Comparison of ENCODE assay signal across 23 cellular contexts in the genomic region with DNA sequence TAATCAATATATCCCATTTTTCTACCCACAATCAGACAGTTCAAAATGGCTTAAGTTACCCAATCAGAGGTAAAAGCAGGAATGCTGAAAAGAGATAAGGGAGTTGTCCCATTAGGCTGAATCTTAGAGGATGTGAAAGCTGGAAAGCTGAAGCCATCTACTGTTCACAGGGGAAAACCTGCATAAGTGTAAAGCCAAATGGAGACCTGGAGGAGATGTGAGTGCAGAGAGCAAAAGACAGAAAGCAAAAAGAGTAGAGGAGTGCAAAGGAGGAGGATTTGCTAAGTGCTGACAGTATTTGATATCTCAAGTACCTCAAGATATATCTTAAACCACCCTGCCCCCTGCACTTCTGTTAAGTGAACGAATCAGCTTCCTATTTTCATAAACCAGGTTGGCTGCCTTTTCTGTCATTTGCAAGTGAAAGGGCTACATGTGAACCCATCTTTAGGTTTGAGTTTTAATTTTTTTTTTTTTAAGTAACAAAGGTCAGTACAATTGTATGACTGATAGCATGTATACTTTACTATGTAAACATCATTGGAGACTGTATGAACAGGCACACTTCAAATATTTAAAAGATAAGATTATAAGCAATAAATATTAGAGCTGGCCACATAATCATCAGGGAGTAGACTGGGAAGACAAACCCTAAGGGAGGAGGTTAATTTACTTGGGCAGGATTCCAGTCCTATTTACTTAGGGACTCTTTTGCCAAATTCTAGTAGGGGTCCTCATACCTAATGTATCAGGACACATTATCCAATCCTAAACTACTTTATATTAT.
"Had no signal": no experiment of that assay in that cellular context is flagged by ENCODE, and none has a peak within 500 bp of the region (broad histone marks: within the 10 kb centered on the region; RNA-seq: fewer than 3 reads in every experiment).

No MANE protein-coding gene starts in this region.

- FAIRE-seq: islet of Langerhans, TTC549 had no signal

- H3K36me3 ChIP-seq: ascending aorta, breast epithelium, gastrocnemius medialis, heart right ventricle, ovary, spleen had no signal

- H3K27ac Mint-ChIP-seq: activated naive CD8-positive, alpha-beta T cell treated with anti-CD3 and anti-CD28 coated beads, Interleukin-2, amount 50 U/mL, for 24 hours; activated T-helper 17 cell treated with anti-CD3 and anti-CD28 coated beads, Interleukin-2, amount 50 U/mL, for 72 hours; effector memory CD8-positive, alpha-beta T cell; naive thymus-derived CD4-positive, alpha-beta T cell; stimulated activated naive CD8-positive, alpha-beta T cell treated with anti-CD3 and anti-CD28 coated beads, Interleukin-15, amount 100 ng/mL, for 72 hours; T-helper 17 cell; type B pancreatic cell had no signal

- H3K4me3 ChIP-seq: ascending aorta, breast epithelium, gastrocnemius medialis, heart right ventricle, mucosa of descending colon, ovary, spleen had no signal

- H3K27ac ChIP-seq: ascending aorta, breast epithelium, gastrocnemius medialis, heart right ventricle, ovary, spleen had no signal

- H3K9me3 ChIP-seq: ascending aorta, breast epithelium, gastrocnemius medialis, heart right ventricle, mucosa of descending colon, ovary, spleen had no signal

- H3K27me3 ChIP-seq: ascending aorta, breast epithelium, gastrocnemius medialis, heart right ventricle, ovary, spleen had no signal

- ATAC-seq: activated naive CD8-positive, alpha-beta T cell treated with anti-CD3 and anti-CD28 coated beads, Interleukin-2, amount 50 U/mL, for 24 hours; activated T-helper 17 cell treated with anti-CD3 and anti-CD28 coated beads, Interleukin-2, amount 50 U/mL, for 72 hours; effector memory CD8-positive, alpha-beta T cell; gastrocnemius medialis; heart right ventricle; mucosa of descending colon; naive thymus-derived CD4-positive, alpha-beta T cell; sciatic nerve; stimulated activated naive CD8-positive, alpha-beta T cell treated with anti-CD3 and anti-CD28 coated beads, Interleukin-15, amount 100 ng/mL, for 72 hours; T-helper 17 cell had no signal

- H3K4me1 ChIP-seq: ascending aorta, breast epithelium, gastrocnemius medialis, heart right ventricle, spleen had no signal

- H3K9me3 Mint-ChIP-seq: activated naive CD8-positive, alpha-beta T cell treated with anti-CD3 and anti-CD28 coated beads, Interleukin-2, amount 50 U/mL, for 24 hours; activated T-helper 17 cell treated with anti-CD3 and anti-CD28 coated beads, Interleukin-2, amount 50 U/mL, for 72 hours; effector memory CD8-positive, alpha-beta T cell; naive thymus-derived CD4-positive, alpha-beta T cell; stimulated activated naive CD8-positive, alpha-beta T cell treated with anti-CD3 and anti-CD28 coated beads, Interleukin-15, amount 100 ng/mL, for 72 hours; type B pancreatic cell had no signal

- DNase-seq: activated CD4-positive, alpha-beta T cell treated with anti-CD3 and anti-CD28 coated beads for 1 hour; activated CD4-positive, alpha-beta T cell treated with anti-CD3 and anti-CD28 coated beads, Interleukin-2, amount 50 U/mL, for 4 hours; activated naive CD4-positive, alpha-beta T cell treated with Interleukin-2 at 50 U/mL for 16 hours; activated naive CD8-positive, alpha-beta T cell treated with anti-CD3 and anti-CD28 coated beads, Interleukin-2, amount 50 U/mL, for 24 hours; dermis blood vessel endothelial cell; effector memory CD8-positive, alpha-beta T cell; gastrocnemius medialis; heart right ventricle; mammary epithelial cell; mucosa of descending colon; naive thymus-derived CD4-positive, alpha-beta T cell; ovary; spleen; stimulated activated CD4-positive, alpha-beta T cell treated with anti-CD3 and anti-CD28 coated beads, Interleukin-1b, Interleukin-23, amount 100 ng/mL, for 48 hours; stimulated activated naive CD8-positive, alpha-beta T cell treated with anti-CD3 and anti-CD28 coated beads, Interleukin-15, amount 100 ng/mL, for 72 hours; T-helper 17 cell had no signal

- H3K36me3 Mint-ChIP-seq: naive thymus-derived CD4-positive, alpha-beta T cell; type B pancreatic cell had no signal
